In genomic region chr1:163768581-163768980, GRCh38 we compare ENCODE assay signal across 33 cellular contexts.
"Had no signal": no experiment of that assay in that cellular context is flagged by ENCODE, and none has a peak within 500 bp of the region (broad histone marks: within the 10 kb centered on the region; RNA-seq: fewer than 3 reads in every experiment).

No MANE protein-coding gene starts in this region.

- H2AFZ ChIP-seq: hepatocyte had no signal

- H3K36me3 ChIP-seq: adrenal gland, ascending aorta, breast epithelium, cardiac muscle cell, colonic mucosa, gastroesophageal sphincter, heart right ventricle had no signal

- H3K27me3 ChIP-seq: adrenal gland, ascending aorta, breast epithelium, cardiac muscle cell, colonic mucosa, heart right ventricle, hepatocyte had no signal

- H3K4me1 ChIP-seq: adrenal gland, ascending aorta, breast epithelium, colonic mucosa, gastroesophageal sphincter, heart right ventricle had no signal

- FAIRE-seq: endometrium, endothelial cell of umbilical vein had no signal

- ATAC-seq: activated CD4-positive, alpha-beta T cell treated with anti-CD3 and anti-CD28 coated beads for 36 hours; activated CD8-positive, alpha-beta memory T cell treated with anti-CD3 and anti-CD28 coated beads, Interleukin-2, amount 10 ng/mL, durations not matched to agents 7 days and 5 days; activated CD8-positive, alpha-beta T cell treated with anti-CD3 and anti-CD28 coated beads, Interleukin-2, amount 10 ng/mL, durations not matched to agents 7 days and 5 days; activated naive CD8-positive, alpha-beta T cell treated with anti-CD3 and anti-CD28 coated beads, Interleukin-2, amount 50 U/mL, for 24 hours; esophagus mucosa; gastroesophageal sphincter; heart right ventricle; T-helper 17 cell had no signal

- H3K4me2 ChIP-seq: hepatocyte had no signal

- H3K79me2 ChIP-seq: hepatocyte had no signal

- H3K9me3 ChIP-seq: adrenal gland, ascending aorta, breast epithelium, colonic mucosa, gastroesophageal sphincter had no signal

- H3K4me3 ChIP-seq: adrenal gland, ascending aorta, breast epithelium, cardiac muscle cell, colonic mucosa, gastroesophageal sphincter, heart right ventricle, hepatocyte had no signal

- H3K27ac ChIP-seq: adrenal gland, ascending aorta, breast epithelium, cardiac muscle cell, colonic mucosa, epithelial cell of prostate, gastroesophageal sphincter, heart right ventricle, hepatocyte had no signal

- DNase-seq: activated CD4-positive, alpha-beta memory T cell treated with anti-CD3 and anti-CD28 coated beads for 36 hours; activated CD4-positive, alpha-beta T cell treated with anti-CD3 and anti-CD28 coated beads for 36 hours; activated CD4-positive, alpha-beta T cell treated with anti-CD3 and anti-CD28 coated beads, Interleukin-2, amount 10 ng/mL, durations not matched to agents 24 days and 14 days; activated CD4-positive, CD25-positive, alpha-beta regulatory T cell; activated CD4-positive, CD25-positive, alpha-beta regulatory T cell treated with anti-CD3 and anti-CD28 coated beads, Interleukin-2, amount 50 U/mL, for 72 hours; activated CD8-positive, alpha-beta memory T cell treated with anti-CD3 and anti-CD28 coated beads, Interleukin-2, amount 10 ng/mL, durations not matched to agents 7 days and 5 days; activated CD8-positive, alpha-beta memory T cell treated with anti-CD3 and anti-CD28 coated beads, Interleukin-2, amount 50 U/mL, for 4 hours; activated CD8-positive, alpha-beta T cell treated with anti-CD3 and anti-CD28 coated beads, Interleukin-2, amount 10 ng/mL, durations not matched to agents 7 days and 5 days; activated effector memory CD4-positive, alpha-beta T cell treated with anti-CD3 and anti-CD28 coated beads, Interleukin-2, amount 50 U/mL, for 16 hours; activated naive CD4-positive, alpha-beta T cell treated with anti-CD3 and anti-CD28 coated beads for 36 hours; activated naive CD8-positive, alpha-beta T cell treated with anti-CD3 and anti-CD28 coated beads for 36 hours; activated naive CD8-positive, alpha-beta T cell treated with anti-CD3 and anti-CD28 coated beads, Interleukin-2, amount 50 U/mL, for 24 hours; activated T-cell treated with anti-CD3 and anti-CD28 coated beads, Interleukin-2, amount 50 U/mL, for 1 hour; activated T-cell treated with anti-CD3 and anti-CD28 coated beads, Interleukin-2, amount 50 U/mL, for 48 hours; adrenal gland; amygdala; central memory CD4-positive, alpha-beta T cell; cerebellar nuclear complex; colonic mucosa; effector CD8-positive, alpha-beta T cell; foreskin melanocyte; heart right ventricle; T-helper 17 cell; T1000 had no signal
